In genomic region chr5:95824747-95825146, GRCh38 we compare ENCODE assay signal across 9 cellular contexts. TPM values are rescaled to one million over a fixed set of nuclear protein-coding genes. Genes with fewer than 3 reads are reported as not detected.
DNase-seq lines count a peak whose midpoint lies in the region; ATAC-seq and TF ChIP-seq lines count a peak whose summit lies in the region.
"Had no signal": no experiment of that assay in that cellular context is flagged by ENCODE, and none has a peak within 500 bp of the region (broad histone marks: within the 10 kb centered on the region; RNA-seq: fewer than 3 reads in every experiment).

No MANE protein-coding gene starts in this region.

- no peaks in the 10 kb centered on the region for H3K9me3 Mint-ChIP-seq in activated CD4-positive, alpha-beta T cell treated with anti-CD3 and anti-CD28 coated beads, Interleukin-2, amount 10 ng/mL, durations not matched to agents 24 days and 14 days
- H3K9me3 Mint-ChIP-seq in activated CD8-positive, alpha-beta T cell treated with anti-CD3 and anti-CD28 coated beads for 36 hours = no peaks in the 10 kb centered on the region
- H3K9me3 Mint-ChIP-seq in immature natural killer cell = no peaks in the 10 kb centered on the region
- H3K9me3 Mint-ChIP-seq in stimulated activated naive CD8-positive, alpha-beta T cell treated with anti-CD3 and anti-CD28 coated beads, Interleukin-15, amount 100 ng/mL, for 72 hours = no peaks in the 10 kb centered on the region

- CTCF ChIA-PET in activated CD8-positive, alpha-beta T cell treated with anti-CD3 and anti-CD28 coated beads for 36 hours (lab: Charles Lee) = interaction anchor here (0.8 to 8.3 kb wide), 7 partner anchors 9 to 43 kb away, joined by 3 to 94 read pairs (median 15); no protein-coding TSS in a partner anchor

- no peak for ATAC-seq in activated CD8-positive, alpha-beta T cell treated with anti-CD3 and anti-CD28 coated beads for 36 hours
- ATAC-seq in stimulated activated naive CD8-positive, alpha-beta T cell treated with anti-CD3 and anti-CD28 coated beads, Interleukin-15, amount 100 ng/mL, for 72 hours = no peak

- DNase-seq in activated CD4-positive, alpha-beta T cell treated with anti-CD3 and anti-CD28 coated beads, Interleukin-2, amount 10 ng/mL, durations not matched to agents 24 days and 14 days = no peak
- DNase-seq in activated CD4-positive, alpha-beta T cell treated with anti-CD3 and anti-CD28 coated beads for 1 hour = no peak
- DNase-seq in activated CD8-positive, alpha-beta T cell treated with anti-CD3 and anti-CD28 coated beads for 36 hours = no peak
- DNase-seq in immature natural killer cell = peak in 1 of 3 donors; percentile 28
- no peak for DNase-seq in stimulated activated naive CD8-positive, alpha-beta T cell treated with anti-CD3 and anti-CD28 coated beads, Interleukin-15, amount 100 ng/mL, for 72 hours
- no peak for DNase-seq in cerebellum (ENCODE audit: low spot score)
- no peak for DNase-seq in NCI-H2081 treated with DMSO at 0.1 percent for 48 hours (lab: John Stamatoyannopoulos, UW)
- no peak for DNase-seq in NOMO-1 (lab: John Stamatoyannopoulos, UW; ENCODE audit: unreplicated experiment in 2 of 2)
- DNase-seq: NCI-H1105 had no signal

- H3K27ac Mint-ChIP-seq in activated CD4-positive, alpha-beta T cell treated with anti-CD3 and anti-CD28 coated beads, Interleukin-2, amount 10 ng/mL, durations not matched to agents 24 days and 14 days = peak overlapping the region; percentile 86
- peak overlapping the region; percentile 93 for H3K27ac Mint-ChIP-seq in activated CD8-positive, alpha-beta T cell treated with anti-CD3 and anti-CD28 coated beads for 36 hours
- peak overlapping the region; percentile 88 to 99 (median 95) for H3K27ac Mint-ChIP-seq in immature natural killer cell
- peak overlapping the region in 1 of 2 donors; percentile 97 for H3K27ac Mint-ChIP-seq in stimulated activated naive CD8-positive, alpha-beta T cell treated with anti-CD3 and anti-CD28 coated beads, Interleukin-15, amount 100 ng/mL, for 72 hours

- peak overlapping the region; percentile 91 for H3K4me3 Mint-ChIP-seq in activated CD4-positive, alpha-beta T cell treated with anti-CD3 and anti-CD28 coated beads, Interleukin-2, amount 10 ng/mL, durations not matched to agents 24 days and 14 days
- no peak overlapping the region for H3K4me3 Mint-ChIP-seq in activated CD8-positive, alpha-beta T cell treated with anti-CD3 and anti-CD28 coated beads for 36 hours
- H3K4me3 Mint-ChIP-seq in immature natural killer cell = peak overlapping the region; percentile 98 to 100 (median 98)
- peak overlapping the region; percentile 81 to 93 for H3K4me3 Mint-ChIP-seq in stimulated activated naive CD8-positive, alpha-beta T cell treated with anti-CD3 and anti-CD28 coated beads, Interleukin-15, amount 100 ng/mL, for 72 hours

- H3K27me3 Mint-ChIP-seq in activated CD4-positive, alpha-beta T cell treated with anti-CD3 and anti-CD28 coated beads, Interleukin-2, amount 10 ng/mL, durations not matched to agents 24 days and 14 days = no peaks in the 10 kb centered on the region
- no peaks in the 10 kb centered on the region for H3K27me3 Mint-ChIP-seq in activated CD8-positive, alpha-beta T cell treated with anti-CD3 and anti-CD28 coated beads for 36 hours
- H3K27me3 Mint-ChIP-seq in immature natural killer cell (ENCODE audit: low read depth in 3 of 3) = peaks cover 0 to 7% (median 3%) of the 10 kb centered on the region in 3 donors
- no peaks in the 10 kb centered on the region for H3K27me3 Mint-ChIP-seq in stimulated activated naive CD8-positive, alpha-beta T cell treated with anti-CD3 and anti-CD28 coated beads, Interleukin-15, amount 100 ng/mL, for 72 hours

- intact Hi-C loops in activated CD4-positive, alpha-beta T cell treated with anti-CD3 and anti-CD28 coated beads, Interleukin-2, amount 10 ng/mL, durations not matched to agents 24 days and 14 days (cut with micrococcal nuclease) = loop anchor here (1.0 to 10.0 kb wide), 5 partner anchors 10 to 1110 kb away; partner anchors contain the start of genes CAST, LNPEP and SKIC3
- intact Hi-C loops in activated CD8-positive, alpha-beta T cell treated with anti-CD3 and anti-CD28 coated beads for 36 hours (cut with micrococcal nuclease) = loop anchor here (5.0 kb wide), 1 partner anchor 177 kb away; the partner anchor contains the start of gene RFESD

- H3K4me1 Mint-ChIP-seq in activated CD4-positive, alpha-beta T cell treated with anti-CD3 and anti-CD28 coated beads, Interleukin-2, amount 10 ng/mL, durations not matched to agents 24 days and 14 days = peaks cover 54% of the 10 kb centered on the region
- peaks cover 33% of the 10 kb centered on the region for H3K4me1 Mint-ChIP-seq in activated CD8-positive, alpha-beta T cell treated with anti-CD3 and anti-CD28 coated beads for 36 hours (ENCODE audit: low read depth)
- peaks cover 47 to 54% of the 10 kb centered on the region in 2 donors for H3K4me1 Mint-ChIP-seq in immature natural killer cell
- peaks cover 51% of the 10 kb centered on the region for H3K4me1 Mint-ChIP-seq in stimulated activated naive CD8-positive, alpha-beta T cell treated with anti-CD3 and anti-CD28 coated beads, Interleukin-15, amount 100 ng/mL, for 72 hours

- no peaks in the 10 kb centered on the region for H3K36me3 Mint-ChIP-seq in activated CD4-positive, alpha-beta T cell treated with anti-CD3 and anti-CD28 coated beads, Interleukin-2, amount 10 ng/mL, durations not matched to agents 24 days and 14 days (ENCODE audit: low read depth)
- H3K36me3 Mint-ChIP-seq in activated CD8-positive, alpha-beta T cell treated with anti-CD3 and anti-CD28 coated beads for 36 hours (ENCODE audit: low read depth) = no peaks in the 10 kb centered on the region
- no peaks in the 10 kb centered on the region for H3K36me3 Mint-ChIP-seq in immature natural killer cell

- TF ChIP-seq CTCF in activated CD8-positive, alpha-beta T cell treated with anti-CD3 and anti-CD28 coated beads for 36 hours (IDR thresholded peaks at IDR 0.05) = no peak

- POLR2A ChIA-PET in activated CD8-positive, alpha-beta T cell treated with anti-CD3 and anti-CD28 coated beads for 36 hours (lab: Charles Lee) = interaction anchor here (0.8 to 8.8 kb wide), 5 partner anchors 8 to 21 kb away, joined by 3 to 102 read pairs (median 5); no protein-coding TSS in a partner anchor

RNA-seq across cellular contexts. Expression of gene GLRX, which starts 2.2 kb away (rescaled TPM):
- 13.5 and 17.3 TPM in 2 replicates for total RNA-seq in activated CD4-positive, alpha-beta T cell treated with anti-CD3 and anti-CD28 coated beads, Interleukin-2, amount 10 ng/mL, durations not matched to agents 24 days and 14 days
- total RNA-seq in activated CD8-positive, alpha-beta T cell treated with anti-CD3 and anti-CD28 coated beads for 36 hours = 10 to 100 TPM; 28.4 to 32.6 TPM
- polyA plus RNA-seq in immature natural killer cell = 100 to 1,000 TPM; 261 to 295 (median 263) TPM
- total RNA-seq in cerebellum = 8.9 TPM
